29 cellular contexts compared by ENCODE assay signal in the genomic region with DNA sequence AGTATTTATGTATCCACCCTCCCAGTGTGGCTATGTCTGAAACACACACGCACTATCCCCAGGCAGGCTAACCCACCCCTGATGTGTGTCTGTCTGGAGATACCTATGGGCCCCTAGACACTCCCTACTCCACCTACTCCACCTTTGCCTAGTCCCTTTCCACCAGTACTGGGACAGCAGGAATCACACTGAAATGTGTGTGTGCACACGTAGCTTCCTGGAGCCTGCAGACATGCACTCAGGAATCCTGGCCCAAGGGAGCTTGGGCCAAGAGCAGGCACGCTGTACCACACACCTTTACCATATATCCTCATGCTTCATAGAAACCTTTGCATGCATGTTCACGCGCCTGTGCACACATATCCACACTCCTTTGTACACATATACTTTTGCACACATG. TPM values are rescaled to one million over a fixed set of nuclear protein-coding genes. Genes with fewer than 3 reads are reported as not detected.
"Had no signal": no experiment of that assay in that cellular context is flagged by ENCODE, and none has a peak within 500 bp of the region (broad histone marks: within the 10 kb centered on the region; RNA-seq: fewer than 3 reads in every experiment).

No MANE protein-coding gene starts in this region.

- H3K4me1 ChIP-seq: parathyroid adenoma had no signal

- H3K4me3 Mint-ChIP-seq: immature natural killer cell; mesothelial cell of epicardium; natural killer cell; stimulated activated memory B cell treated with anti-CD40 and anti-IgM and Interleukin-4, amounts not matched to agents 10 μg/mL and 1 μg/mL and 100 μg/mL, for 72 hours had no signal

- DNase-seq: hypothalamus; immature natural killer cell; kidney; left colon; left lung; mesendoderm; naive B cell; natural killer cell; nucleus accumbens; psoas muscle; right lobe of liver; stimulated activated CD4-positive, alpha-beta T cell treated with anti-CD3 and anti-CD28 coated beads, Interleukin-1b, Interleukin-23, amount 100 ng/mL, for 48 hours; stimulated activated CD4-positive, alpha-beta T cell treated with anti-CD3 and anti-CD28 coated beads, Interleukin-2, amount 100 ng/mL, for 48 hours; stimulated activated CD4-positive, alpha-beta T cell treated with anti-CD3 and anti-CD28 coated beads, Interleukin-4, amount 100 ng/mL, for 4 hours; stimulated activated CD8-positive, alpha-beta memory T cell treated with anti-CD3 and anti-CD28 coated beads, Interleukin-4, amount 100 ng/mL, for 48 hours; stimulated activated naive CD8-positive, alpha-beta T cell treated with anti-CD3 and anti-CD28 coated beads, Interleukin-15, Interleukin-2, amounts not matched to agents 100 U/mL and 50 U/mL, for 24 hours; stomach; testis; thyroid gland; transverse colon; uterus had no signal

- H3K9me3 ChIP-seq: heart left ventricle, left lung, psoas muscle, right lobe of liver, stomach, testis, thyroid gland, transverse colon, uterus had no signal

- H3K4me3 ChIP-seq: heart left ventricle, left lung, lung, psoas muscle, right lobe of liver, smooth muscle cell, stomach, testis, thyroid gland, transverse colon, uterus had no signal

- H3K36me3 Mint-ChIP-seq: immature natural killer cell; mesothelial cell of epicardium; naive B cell; natural killer cell; stimulated activated memory B cell treated with anti-CD40 and anti-IgM and Interleukin-4, amounts not matched to agents 10 μg/mL and 1 μg/mL and 100 μg/mL, for 72 hours had no signal

- H3K27ac Mint-ChIP-seq: immature natural killer cell; mesothelial cell of epicardium; natural killer cell; stimulated activated memory B cell treated with anti-CD40 and anti-IgM and Interleukin-4, amounts not matched to agents 10 μg/mL and 1 μg/mL and 100 μg/mL, for 72 hours had no signal

- H3K9me3 Mint-ChIP-seq: immature natural killer cell; mesothelial cell of epicardium; naive B cell; natural killer cell; stimulated activated memory B cell treated with anti-CD40 and anti-IgM and Interleukin-4, amounts not matched to agents 10 μg/mL and 1 μg/mL and 100 μg/mL, for 72 hours had no signal

- H3K27me3 ChIP-seq: heart left ventricle, right lobe of liver, testis, thyroid gland, transverse colon, uterus had no signal

- H3K36me3 ChIP-seq: heart left ventricle, left lung, right lobe of liver, stomach, thyroid gland, transverse colon, uterus had no signal

- H3K4me1 Mint-ChIP-seq: immature natural killer cell, natural killer cell had no signal

- H3K27ac ChIP-seq: left lung, parathyroid adenoma, psoas muscle, right lobe of liver, stomach, testis, thyroid gland, transverse colon, uterus had no signal

- ATAC-seq: heart left ventricle; left colon; left lung; natural killer cell; psoas muscle; right lobe of liver; stimulated activated memory B cell treated with anti-CD40 and anti-IgM and Interleukin-4, amounts not matched to agents 10 μg/mL and 1 μg/mL and 100 μg/mL, for 72 hours; stimulated activated naive CD8-positive, alpha-beta T cell treated with anti-CD3 and anti-CD28 coated beads, Interleukin-15, Interleukin-2, amounts not matched to agents 100 U/mL and 50 U/mL, for 24 hours had no signal

RNA-seq across cellular contexts. Expression of a gene that starts 6.9 kb away (rescaled TPM):
- total RNA-seq: mononuclear cell, natural killer cell had no signal
- polyA plus RNA-seq: immature natural killer cell, neural cell had no signal

RNA-seq across cellular contexts. Expression of a gene that starts 7.4 kb away (rescaled TPM):
- total RNA-seq: mononuclear cell, natural killer cell had no signal
- polyA plus RNA-seq: immature natural killer cell had no signal
